Comparison of ENCODE assay signal across 17 cellular contexts in genomic region chr12:14655284-14655683, GRCh38. TPM values are rescaled to one million over a fixed set of nuclear protein-coding genes. Genes with fewer than 3 reads are reported as not detected.
DNase-seq lines count a peak whose midpoint lies in the region; ATAC-seq and TF ChIP-seq lines count a peak whose summit lies in the region.
"Had no signal": no experiment of that assay in that cellular context is flagged by ENCODE, and none has a peak within 500 bp of the region (broad histone marks: within the 10 kb centered on the region; RNA-seq: fewer than 3 reads in every experiment).

No MANE protein-coding gene starts in this region.

- H3K27me3 ChIP-seq in H7 (ENCODE audit: control insufficient read depth, insufficient read depth, low read length) (no peaks in the 10 kb centered on the region), endodermal cell (ENCODE audit: control insufficient read depth, insufficient read depth, low read length, poor library complexity, severe bottlenecking) (no peaks in the 10 kb centered on the region), right cardiac atrium (ENCODE audit: control insufficient read depth, insufficient read depth) (peaks cover 3% of the 10 kb centered on the region)

- WGBS in endodermal cell (ENCODE audit: insufficient coverage in 1 of 2, insufficient read length in 1 of 2), 2 experiments, result 90% methylated on average over 1 of the region's 1 CpG; no CpG with 5 or more reads in 1 of the 2 experiments
- 94% methylated on average over 1 of the region's 1 CpG for WGBS in right cardiac atrium

- H2AFZ ChIP-seq in OCI-LY7 (ENCODE audit: low read length), result peak overlapping the region; percentile 40; the same call in 1 of the 2 replicates

- no peak overlapping the region for H3K27ac ChIP-seq in 22Rv1
- H3K27ac ChIP-seq in OCI-LY7 (ENCODE audit: low read depth, low read length, poor library complexity, severe bottlenecking), result no peak overlapping the region
- H3K27ac ChIP-seq in endodermal cell (ENCODE audit: low read depth, low read length), result no peak overlapping the region
- H3K27ac ChIP-seq in right cardiac atrium (ENCODE audit: low read length), result no peak overlapping the region

- no peak overlapping the region for H3K4me2 ChIP-seq in OCI-LY7 (ENCODE audit: low read length)

- CTCF ChIA-PET in OCI-LY7 (lab: Charles Lee; ENCODE audit: unreplicated experiment), result no interaction called here

- no peaks in the 10 kb centered on the region for H3K79me2 ChIP-seq in OCI-LY7 (ENCODE audit: insufficient read depth, low read depth, low read length)

- no TSS peak for BruUV-seq in OCI-LY7 (replicated peaks; lab: Mats Ljungman, UMichigan)

- H3K4me3 ChIP-seq in H7 (ENCODE audit: insufficient read depth, low read depth, low read length) (no peak overlapping the region), OCI-LY7 (ENCODE audit: low read depth, low read length, poor library complexity, severe bottlenecking) (no peak overlapping the region), endodermal cell (ENCODE audit: low read length) (no peak overlapping the region), right cardiac atrium (ENCODE audit: low read length) (no peak overlapping the region)

- H3K9me3 Mint-ChIP-seq in endodermal cell, result no peaks in the 10 kb centered on the region

- intact Hi-C loops in OCI-LY7 (cut with micrococcal nuclease; ENCODE audit: unreplicated experiment), result no loop called here
- intact Hi-C loops in right cardiac atrium (cut with DNase I), result no loop called here

- no peak overlapping the region for H3K4me3 Mint-ChIP-seq in endodermal cell
- H3K4me3 Mint-ChIP-seq: CD14-positive monocyte; CD4-positive, alpha-beta memory T cell had no signal

- no peaks in the 10 kb centered on the region for H3K9me3 ChIP-seq in OCI-LY7 (ENCODE audit: low read length)
- H3K9me3 ChIP-seq in endodermal cell (ENCODE audit: control insufficient read depth, low read length), result no peaks in the 10 kb centered on the region
- no peaks in the 10 kb centered on the region for H3K9me3 ChIP-seq in right cardiac atrium (ENCODE audit: control insufficient read depth, low read length)

- no peak overlapping the region for H3K9ac ChIP-seq in endodermal cell (ENCODE audit: extremely low read depth, low read length, poor library complexity, severe bottlenecking)

- no peaks in the 10 kb centered on the region for H3K36me3 ChIP-seq in H7 (replicated peaks; ENCODE audit: control insufficient read depth, insufficient read depth, low read length)
- H3K36me3 ChIP-seq in OCI-LY7 (ENCODE audit: insufficient read depth, low read length), result no peaks in the 10 kb centered on the region; the same call in 1 of the 2 replicates
- no peaks in the 10 kb centered on the region for H3K36me3 ChIP-seq in endodermal cell (ENCODE audit: control insufficient read depth, insufficient read depth, low read length)

- POLR2A ChIA-PET in OCI-LY7 (lab: Charles Lee), result interaction anchor here (0.5 to 2.7 kb wide), 3 partner anchors 16 to 649 kb away, joined by 3 to 7 read pairs (median 3); no protein-coding TSS in a partner anchor

- no peaks in the 10 kb centered on the region for H3K27me3 Mint-ChIP-seq in endodermal cell (ENCODE audit: insufficient read depth)

- H3K4me1 Mint-ChIP-seq in endodermal cell, result peaks cover 6% of the 10 kb centered on the region
- H3K4me1 Mint-ChIP-seq: CD4-positive, alpha-beta memory T cell had no signal

- H3K36me3 Mint-ChIP-seq in endodermal cell (ENCODE audit: low read depth), result no peaks in the 10 kb centered on the region
- H3K36me3 Mint-ChIP-seq: CD4-positive, alpha-beta memory T cell had no signal

- no peak overlapping the region for H3K27ac Mint-ChIP-seq in endodermal cell
- H3K27ac Mint-ChIP-seq: CD14-positive monocyte had no signal

- DNase-seq in H7 (peak; percentile 13), OCI-LY7 (ENCODE audit: low spot score) (no peak), endodermal cell (peak; percentile 53), NCI-H510A (lab: John Stamatoyannopoulos, UW) (no peak), NCI-H1930 (lab: John Stamatoyannopoulos, UW) (no peak), right cardiac atrium (no peak), NCI-H1105 treated with DMSO at 0.1 percent for 48 hours (lab: John Stamatoyannopoulos, UW) (no peak)
- DNase-seq: AML-193; CD4-positive, alpha-beta memory T cell; DMS79 treated with DMSO at 0.1 percent for 48 hours; GF-D8; KG1 had no signal

- H3K9me2 ChIP-seq in OCI-LY7 (ENCODE audit: insufficient read depth, low read length), result no peaks in the 10 kb centered on the region

- 0 out of 2 replicates have a peak, but pooled peaks have one; percentile 12 for TF ChIP-seq CTCF in 22Rv1 (IDR thresholded peaks at IDR 0.05)
- peak; percentile 44; the same call in 1 of the 2 replicates for TF ChIP-seq CTCF in OCI-LY7 (conservative IDR thresholded peaks at IDR 0.05; ENCODE audit: low read length)
- peak; percentile 65 for TF ChIP-seq CTCF in endodermal cell (conservative IDR thresholded peaks at IDR 0.05)

- no peak for ATAC-seq in right cardiac atrium
- ATAC-seq: HepG2 had no signal

- no peaks in the 10 kb centered on the region for H4K20me1 ChIP-seq in OCI-LY7 (ENCODE audit: insufficient read depth, low read length)

- H3K4me1 ChIP-seq in OCI-LY7 (ENCODE audit: insufficient read depth, low read length, poor library complexity, severe bottlenecking), result peaks cover 7% of the 10 kb centered on the region
- no peaks in the 10 kb centered on the region for H3K4me1 ChIP-seq in endodermal cell (ENCODE audit: control insufficient read depth, insufficient read depth, low read length)
- H3K4me1 ChIP-seq in right cardiac atrium (ENCODE audit: control insufficient read depth, insufficient read depth, low read length), result no peaks in the 10 kb centered on the region

RNA-seq across cellular contexts. Expression of gene GUCY2C, which starts 41.1 kb away (rescaled TPM):
- 1.1 and 2.5 TPM in 2 replicates for total RNA-seq in H7 (2014; rRNA removed; shearing (Covaris generic))
- total RNA-seq in OCI-LY7 (2014; rRNA removed; shearing (Covaris generic)), result 0.16 and 0.31 TPM in 2 replicates
- 0.31 and 0.32 TPM in 2 replicates for total RNA-seq in OCI-LY7 (2022)
- total RNA-seq in endodermal cell, result 1 to 10 TPM; 1.4 to 2.4 TPM
- polyA plus RNA-seq in endodermal cell (2013, experiment 1 of 2), result 0.14 TPM
- polyA plus RNA-seq in endodermal cell (2013, experiment 2 of 2), result not detected
- not detected for total RNA-seq in right cardiac atrium
- 0.02 TPM for polyA plus RNA-seq in right cardiac atrium
- total RNA-seq: A172; CD4-positive, alpha-beta memory T cell; HepG2 had no signal
- polyA plus RNA-seq: BJ; CD4-positive, alpha-beta memory T cell; HepG2 had no signal

Comparison
In these comparisons a context has a peak if more than half of its experiments do, and no peak if none do; other contexts are left out.
1. CTCF ChIP-seq: peak in every context shown above with its lines; median percentile 65 in endodermal cell; 44 in OCI-LY7; 12 in 22Rv1.
2. DNase-seq: peak in H7 (single experiment) and endodermal cell (single experiment); none in OCI-LY7 (single experiment), NCI-H510A (single experiment), NCI-H1930 (0 of 2), right cardiac atrium (0 of 3) and NCI-H1105 treated with DMSO at 0.1 percent for 48 hours (single experiment).